ENCODE assay signal across 16 cellular contexts in genomic region chr16:49836668-49837067, GRCh38. TPM values are rescaled to one million over a fixed set of nuclear protein-coding genes. Genes with fewer than 3 reads are reported as not detected.
DNase-seq lines count a peak whose midpoint lies in the region; ATAC-seq and TF ChIP-seq lines count a peak whose summit lies in the region.
"Had no signal": no experiment of that assay in that cellular context is flagged by ENCODE, and none has a peak within 500 bp of the region (broad histone marks: within the 10 kb centered on the region; RNA-seq: fewer than 3 reads in every experiment).

No MANE protein-coding gene starts in this region.

- peaks cover 27 to 80% (median 61%) of the 10 kb centered on the region in 3 donors for H3K4me1 ChIP-seq in esophagus squamous epithelium

- H3K36me3 ChIP-seq in esophagus squamous epithelium: no peaks in the 10 kb centered on the region
- H3K36me3 ChIP-seq: prostate gland had no signal

- H3K27me3 ChIP-seq in esophagus squamous epithelium: peaks cover 0 to 35% (median 0%) of the 10 kb centered on the region in 4 donors

- TF ChIP-seq CTCF in WTC11 (IDR thresholded peaks at IDR 0.05): no peak
- no peak for TF ChIP-seq CTCF in esophagus squamous epithelium (IDR thresholded peaks at IDR 0.05)
- TF ChIP-seq CTCF in progenitor cell of endocrine pancreas (IDR thresholded peaks at IDR 0.05; ENCODE audit: unreplicated experiment): no peak
- no peak for TF ChIP-seq CTCF in type B pancreatic cell (conservative IDR thresholded peaks at IDR 0.05)

- intact Hi-C loops in esophagus squamous epithelium (cut with DNase I): no loop called here

- H3K27ac Mint-ChIP-seq in WTC11 (peak overlapping the region; percentile 65; the same call in 1 of the 2 replicates), progenitor cell of endocrine pancreas (no peak overlapping the region), type B pancreatic cell (no peak overlapping the region)
- H3K27ac Mint-ChIP-seq: activated naive CD4-positive, alpha-beta T cell treated with anti-CD3 and anti-CD28 coated beads, Interleukin-2, amount 50 U/mL, for 24 hours; dendritic cell treated with granulocyte-macrophage colony-stimulating factor and Interleukin-4, amounts not matched to agents 40 ng/mL and 50 ng/mL, for 4 days; naive B cell; stimulated activated memory B cell treated with anti-CD40 and anti-IgM and Interleukin-4, amounts not matched to agents 10 μg/mL and 1 μg/mL and 100 μg/mL, for 72 hours had no signal

- ATAC-seq in WTC11: no peak
- ATAC-seq in HG03460 (IDR thresholded peaks at IDR 0.05; ENCODE audit: unreplicated experiment): no peak
- ATAC-seq in GM19455 (IDR thresholded peaks at IDR 0.05; ENCODE audit: unreplicated experiment): no peak
- ATAC-seq: stimulated activated memory B cell treated with anti-CD40 and anti-IgM and Interleukin-4, amounts not matched to agents 10 μg/mL and 1 μg/mL and 100 μg/mL, for 72 hours had no signal

- TF ChIP-seq POLR2A in esophagus squamous epithelium (IDR thresholded peaks at IDR 0.05): no peak

- no peak overlapping the region for H3K4me3 ChIP-seq in esophagus squamous epithelium
- H3K4me3 ChIP-seq: prostate gland had no signal

- H3K9me3 Mint-ChIP-seq in WTC11 (no peaks in the 10 kb centered on the region), progenitor cell of endocrine pancreas (ENCODE audit: low read depth) (no peaks in the 10 kb centered on the region), type B pancreatic cell (no peaks in the 10 kb centered on the region)
- H3K9me3 Mint-ChIP-seq: activated naive CD4-positive, alpha-beta T cell treated with anti-CD3 and anti-CD28 coated beads, Interleukin-2, amount 50 U/mL, for 24 hours; dendritic cell treated with granulocyte-macrophage colony-stimulating factor and Interleukin-4, amounts not matched to agents 40 ng/mL and 50 ng/mL, for 4 days; naive B cell; stimulated activated memory B cell treated with anti-CD40 and anti-IgM and Interleukin-4, amounts not matched to agents 10 μg/mL and 1 μg/mL and 100 μg/mL, for 72 hours had no signal

- H3K4me1 Mint-ChIP-seq in WTC11: peaks cover 81% of the 10 kb centered on the region
- H3K4me1 Mint-ChIP-seq in progenitor cell of endocrine pancreas (ENCODE audit: low read depth): peaks cover 30% of the 10 kb centered on the region
- H3K4me1 Mint-ChIP-seq in type B pancreatic cell (ENCODE audit: unreplicated experiment): peaks cover 61% of the 10 kb centered on the region
- H3K4me1 Mint-ChIP-seq: activated naive CD4-positive, alpha-beta T cell treated with anti-CD3 and anti-CD28 coated beads, Interleukin-2, amount 50 U/mL, for 24 hours; stimulated activated memory B cell treated with anti-CD40 and anti-IgM and Interleukin-4, amounts not matched to agents 10 μg/mL and 1 μg/mL and 100 μg/mL, for 72 hours had no signal

- H3K27ac ChIP-seq in esophagus squamous epithelium: peak overlapping the region; percentile 75 to 95 (median 88)

- POLR2A ChIA-PET in WTC11 (lab: Charles Lee): no interaction called here

- H3K36me3 Mint-ChIP-seq in WTC11 (no peaks in the 10 kb centered on the region), progenitor cell of endocrine pancreas (ENCODE audit: insufficient read depth) (no peaks in the 10 kb centered on the region), type B pancreatic cell (peaks cover 4% of the 10 kb centered on the region)
- H3K36me3 Mint-ChIP-seq: activated naive CD4-positive, alpha-beta T cell treated with anti-CD3 and anti-CD28 coated beads, Interleukin-2, amount 50 U/mL, for 24 hours; naive B cell; stimulated activated memory B cell treated with anti-CD40 and anti-IgM and Interleukin-4, amounts not matched to agents 10 μg/mL and 1 μg/mL and 100 μg/mL, for 72 hours had no signal

- DNase-seq in WTC11 (ENCODE audit: low spot score) (no peak), esophagus squamous epithelium (lab: John Stamatoyannopoulos, UW) (no peak), progenitor cell of endocrine pancreas (ENCODE audit: low spot score, unreplicated experiment) (no peak), type B pancreatic cell (ENCODE audit: extremely low spot score, unreplicated experiment) (no peak), NCI-H2171 (lab: John Stamatoyannopoulos, UW) (no peak)
- DNase-seq: erythroblast, naive B cell, NCI-H187, NCI-H446, RPMI8226 had no signal

- 56 to 78% methylated on average over 5 of the region's 5 CpGs for WGBS in esophagus squamous epithelium, 2 donors

- H3K9me3 ChIP-seq in esophagus squamous epithelium: no peaks in the 10 kb centered on the region
- H3K9me3 ChIP-seq: prostate gland had no signal

- H3K4me3 Mint-ChIP-seq in WTC11: no peak overlapping the region
- peak overlapping the region; percentile 20 for H3K4me3 Mint-ChIP-seq in progenitor cell of endocrine pancreas (ENCODE audit: low read depth)
- H3K4me3 Mint-ChIP-seq in type B pancreatic cell: peak overlapping the region; percentile 44
- H3K4me3 Mint-ChIP-seq: activated naive CD4-positive, alpha-beta T cell treated with anti-CD3 and anti-CD28 coated beads, Interleukin-2, amount 50 U/mL, for 24 hours; dendritic cell treated with granulocyte-macrophage colony-stimulating factor and Interleukin-4, amounts not matched to agents 40 ng/mL and 50 ng/mL, for 4 days; stimulated activated memory B cell treated with anti-CD40 and anti-IgM and Interleukin-4, amounts not matched to agents 10 μg/mL and 1 μg/mL and 100 μg/mL, for 72 hours had no signal

- H3K27me3 Mint-ChIP-seq in WTC11 (ENCODE audit: low read depth): no peaks in the 10 kb centered on the region
- no peaks in the 10 kb centered on the region for H3K27me3 Mint-ChIP-seq in progenitor cell of endocrine pancreas
- peaks cover 20% of the 10 kb centered on the region for H3K27me3 Mint-ChIP-seq in type B pancreatic cell

- CTCF ChIA-PET in WTC11 (lab: Charles Lee): interaction anchor here (1.4 to 3.4 kb wide), 2 partner anchors 21 to 244 kb away, joined by 4 to 18 read pairs; partner anchors contain the start of gene ZNF423

TF ChIP-seq in WTC11, 78 proteins besides CTCF, POLR2A, EP300 and RAD21:
- TF ChIP-seq SP1 (CRISPR knock-in tag; conservative IDR thresholded peaks at IDR 0.05) (no peak), JAZF1 (CRISPR knock-in tag; IDR thresholded peaks at IDR 0.05) (no peak), FOXJ3 (CRISPR knock-in tag; IDR thresholded peaks at IDR 0.05; ENCODE audit: borderline replicate concordance) (no peak), CREB1 (CRISPR knock-in tag; IDR thresholded peaks at IDR 0.05) (no peak), TEAD4 (CRISPR knock-in tag; IDR thresholded peaks at IDR 0.05) (no peak)
TF ChIP-seq in WTC11: peak in this region for 0.

RNA-seq across cellular contexts. Expression of gene ZNF423, which starts 19.2 kb away (rescaled TPM):
- 37.6 to 38.8 TPM (median 38.6 TPM) in 3 replicates for total RNA-seq in WTC11 (2021)
- total RNA-seq in esophagus squamous epithelium: 1 to 10 TPM in 2 of 4 donors, under 1 TPM in 2; 0.72 to 5.9 (median 1.1) TPM
- 47.7 and 49.8 TPM in 2 replicates for total RNA-seq in progenitor cell of endocrine pancreas
- 6.1 and 72.6 TPM in 2 replicates for total RNA-seq in type B pancreatic cell (ENCODE audit: low replicate concordance)
